In the genomic region with DNA sequence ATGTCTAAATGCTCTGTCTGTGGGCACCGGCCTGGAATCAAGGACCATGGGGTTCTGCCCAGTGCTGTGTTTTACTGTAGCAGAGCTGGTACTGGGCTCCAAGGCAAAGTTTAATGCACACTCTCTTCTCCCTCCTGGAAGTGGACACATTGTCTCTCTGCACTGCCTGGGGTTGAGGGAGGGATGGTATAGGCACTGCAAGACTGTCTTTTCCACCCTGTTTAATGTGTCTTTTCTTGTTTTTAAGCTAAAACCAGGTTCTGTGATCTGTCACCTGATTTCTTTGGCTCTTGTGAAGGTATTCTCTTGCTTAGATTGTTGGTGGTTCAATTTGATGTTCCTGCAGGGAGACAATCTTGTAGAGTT, we compare ENCODE assay signal across 1 cellular context.
TF ChIP-seq lines count a peak whose summit lies in the region.

No MANE protein-coding gene starts in this region.

TF ChIP-seq in K562, 482 proteins besides CTCF, POLR2A, EP300 and RAD21 (continued from another document):
- TF ChIP-seq, protein P1, sequence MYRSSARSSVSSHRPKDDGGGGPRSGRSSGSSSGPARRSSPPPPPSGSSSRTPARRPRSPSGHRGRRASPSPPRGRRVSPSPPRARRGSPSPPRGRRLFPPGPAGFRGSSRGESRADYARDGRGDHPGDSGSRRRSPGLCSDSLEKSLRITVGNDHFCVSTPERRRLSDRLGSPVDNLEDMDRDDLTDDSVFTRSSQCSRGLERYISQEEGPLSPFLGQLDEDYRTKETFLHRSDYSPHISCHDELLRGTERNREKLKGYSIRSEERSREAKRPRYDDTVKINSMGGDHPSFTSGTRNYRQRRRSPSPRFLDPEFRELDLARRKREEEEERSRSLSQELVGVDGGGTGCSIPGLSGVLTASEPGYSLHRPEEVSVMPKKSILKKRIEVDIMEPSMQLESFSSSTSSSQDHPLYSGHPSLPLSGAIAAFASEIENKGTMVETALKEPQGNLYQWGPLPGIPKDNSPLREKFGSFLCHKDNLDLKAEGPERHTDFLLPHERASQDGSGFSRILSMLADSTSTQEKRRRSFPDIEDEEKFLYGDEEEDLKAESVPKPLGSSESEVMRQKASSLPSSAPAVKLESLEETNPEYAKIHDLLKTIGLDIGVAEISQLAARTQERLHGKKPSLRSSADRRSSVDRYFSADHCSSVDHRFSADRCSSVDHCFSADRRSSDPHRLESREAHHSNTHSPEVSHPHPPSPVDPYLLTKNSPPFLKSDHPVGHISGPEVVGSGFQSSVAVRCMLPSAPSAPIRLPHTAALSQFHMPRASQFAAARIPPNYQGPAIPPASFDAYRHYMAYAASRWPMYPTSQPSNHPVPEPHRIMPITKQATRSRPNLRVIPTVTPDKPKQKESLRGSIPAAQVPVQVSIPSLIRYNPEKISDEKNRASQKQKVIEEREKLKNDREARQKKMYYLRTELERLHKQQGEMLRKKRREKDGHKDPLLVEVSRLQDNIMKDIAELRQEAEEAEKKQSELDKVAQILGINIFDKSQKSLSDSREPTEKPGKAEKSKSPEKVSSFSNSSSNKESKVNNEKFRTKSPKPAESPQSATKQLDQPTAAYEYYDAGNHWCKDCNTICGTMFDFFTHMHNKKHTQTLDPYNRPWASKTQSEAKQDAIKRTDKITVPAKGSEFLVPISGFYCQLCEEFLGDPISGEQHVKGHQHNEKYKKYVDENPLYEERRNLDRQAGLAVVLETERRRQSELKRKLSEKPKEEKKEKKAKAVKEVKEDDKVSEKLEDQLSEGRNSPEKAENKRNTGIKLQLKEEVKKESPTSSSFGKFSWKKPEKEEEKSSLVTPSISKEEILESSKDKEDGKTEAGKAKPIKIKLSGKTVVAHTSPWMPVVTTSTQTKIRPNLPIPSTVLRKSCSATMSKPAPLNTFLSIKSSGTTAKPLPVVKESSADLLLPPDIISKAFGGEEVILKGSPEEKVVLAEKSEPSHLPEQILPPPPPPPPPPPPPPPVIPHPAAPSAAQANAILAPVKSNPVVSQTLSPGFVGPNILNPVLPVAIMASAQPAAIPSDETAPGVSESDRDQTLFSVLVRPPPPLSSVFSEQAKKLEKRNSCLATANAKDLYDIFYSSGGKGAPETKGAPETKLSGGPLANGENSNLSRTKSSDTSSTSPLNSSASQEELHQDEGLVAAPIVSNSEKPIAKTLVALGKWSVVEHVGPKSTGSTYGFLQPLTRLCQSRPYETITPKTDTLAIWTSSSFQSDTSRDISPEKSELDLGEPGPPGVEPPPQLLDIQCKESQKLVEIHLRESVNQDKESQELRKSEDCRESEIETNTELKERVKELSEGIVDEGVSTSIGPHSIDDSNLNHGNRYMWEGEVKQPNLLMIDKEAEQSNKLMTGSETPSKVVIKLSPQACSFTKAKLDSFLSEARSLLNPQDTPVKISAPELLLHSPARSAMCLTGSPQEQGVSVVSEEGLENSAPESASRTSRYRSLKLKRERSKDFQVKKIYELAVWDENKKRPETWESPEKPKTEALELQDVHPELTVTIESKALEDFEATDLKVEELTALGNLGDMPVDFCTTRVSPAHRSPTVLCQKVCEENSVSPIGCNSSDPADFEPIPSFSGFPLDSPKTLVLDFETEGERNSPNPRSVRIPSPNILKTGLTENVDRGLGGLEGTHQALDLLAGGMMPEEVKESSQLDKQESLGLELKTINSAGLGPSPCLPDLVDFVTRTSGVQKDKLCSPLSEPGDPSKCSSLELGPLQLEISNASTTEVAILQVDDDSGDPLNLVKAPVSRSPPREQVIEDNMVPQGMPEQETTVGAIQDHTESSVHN (IDR thresholded peaks at IDR 0.05; ENCODE audit: borderline replicate concordance in 1 of 2, low read depth in 1 of 2), result no peak
- 0 out of 2 replicates have a peak, but pooled peaks have one; percentile 27 for TF ChIP-seq PRMT5 (CRISPR knock-in tag; IDR thresholded peaks at IDR 0.05)
- no peak for TF ChIP-seq DNMT1 (IDR thresholded peaks at IDR 0.05)
- 0 out of 2 replicates have a peak, but pooled peaks have one; percentile 9 for TF ChIP-seq CREB1 (IDR thresholded peaks at IDR 0.05)
- TF ChIP-seq CREB1 (CRISPR knock-in tag; IDR thresholded peaks at IDR 0.05), result no peak
